In the genomic region with DNA sequence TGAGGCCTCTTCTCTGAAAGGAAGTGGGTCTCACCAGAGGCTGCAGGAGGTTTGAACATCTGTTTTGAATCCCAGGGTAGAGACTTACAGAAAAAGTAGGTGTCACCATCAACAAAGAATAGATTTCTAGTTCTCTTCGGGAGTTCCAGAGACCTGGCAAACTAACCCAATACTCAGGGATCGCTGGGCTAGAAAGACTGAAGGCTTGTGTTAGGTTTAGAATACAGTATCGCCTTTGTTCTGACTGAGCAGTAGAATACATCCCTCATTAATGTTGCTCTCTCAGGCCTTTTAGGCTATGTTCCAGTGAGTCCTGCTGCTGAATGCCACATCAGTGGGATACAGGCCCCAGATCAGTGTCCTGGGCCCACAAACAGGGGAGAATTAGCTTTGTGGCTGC, we compare ENCODE assay signal across 10 cellular contexts. TPM values are rescaled to one million over a fixed set of nuclear protein-coding genes. Genes with fewer than 3 reads are reported as not detected.
DNase-seq lines count a peak whose midpoint lies in the region; ATAC-seq, FAIRE-seq and TF ChIP-seq lines count a peak whose summit lies in the region.
"Had no signal": no experiment of that assay in that cellular context is flagged by ENCODE, and none has a peak within 500 bp of the region (broad histone marks: within the 10 kb centered on the region; RNA-seq: fewer than 3 reads in every experiment).

No MANE protein-coding gene starts in this region.

- no peaks in the 10 kb centered on the region for H3K4me1 Mint-ChIP-seq in activated CD4-positive, alpha-beta T cell treated with anti-CD3 and anti-CD28 coated beads, Interleukin-2, amount 10 ng/mL, durations not matched to agents 7 days and 5 days

- peak overlapping the region; percentile 18 for H3K9ac ChIP-seq in fibroblast of lung (ENCODE audit: insufficient read depth, low read length)

- no peak for TF ChIP-seq POLR2A in A549 (IDR thresholded peaks at IDR 0.05; ENCODE audit: low read length)

- no peak for TF ChIP-seq EP300 in A549 (IDR thresholded peaks at IDR 0.05)

- H3K9me3 ChIP-seq in A549: no peaks in the 10 kb centered on the region
- no peaks in the 10 kb centered on the region for H3K9me3 ChIP-seq in SJCRH30 (replicated peaks)
- H3K9me3 ChIP-seq in fibroblast of lung (ENCODE audit: control insufficient read depth, insufficient read depth, low read depth, low read length): no peaks in the 10 kb centered on the region
- H3K9me3 ChIP-seq: BE2C had no signal

- H4K20me1 ChIP-seq in fibroblast of lung (ENCODE audit: control insufficient read depth, extremely low read depth, insufficient read depth, low read length): no peaks in the 10 kb centered on the region

- DNase-seq in A549 (ENCODE audit: low read depth in 1 of 2, low spot score in 1 of 2) (no peak), SJCRH30 (peak; percentile 57 to 85), fibroblast of lung (ENCODE audit: low read depth in 2 of 2) (peak; percentile 26 to 53), nucleus accumbens (lab: John Stamatoyannopoulos, UW) (peak in 43 of 56 donors; percentile 6 to 79 (median 50)), omental fat pad (ENCODE audit: low spot score) (no peak)
- DNase-seq in activated CD4-positive, alpha-beta T cell treated with anti-CD3 and anti-CD28 coated beads, Interleukin-2, amount 10 ng/mL, durations not matched to agents 7 days and 5 days: no peak
- DNase-seq: activated effector memory CD4-positive, alpha-beta T cell treated with anti-CD3 and anti-CD28 coated beads, Interleukin-2, amount 50 U/mL, for 16 hours; BE2C had no signal

- FAIRE-seq in A549 (lab: Jason Lieb, UNC): no peak

- H3K79me2 ChIP-seq in fibroblast of lung (ENCODE audit: control insufficient read depth, insufficient read depth, low read length): peaks cover 62% of the 10 kb centered on the region

- no peaks in the 10 kb centered on the region for H3K27me3 Mint-ChIP-seq in activated CD4-positive, alpha-beta T cell treated with anti-CD3 and anti-CD28 coated beads, Interleukin-2, amount 10 ng/mL, durations not matched to agents 7 days and 5 days

- H3K4me2 ChIP-seq in A549 (peak overlapping the region; percentile 70), fibroblast of lung (ENCODE audit: extremely low read depth, insufficient read depth, low read length) (peak overlapping the region; percentile 75)

- no peaks in the 10 kb centered on the region for H3K36me3 Mint-ChIP-seq in activated CD4-positive, alpha-beta T cell treated with anti-CD3 and anti-CD28 coated beads, Interleukin-2, amount 10 ng/mL, durations not matched to agents 7 days and 5 days (ENCODE audit: low read depth)

- H3K4me3 Mint-ChIP-seq in activated CD4-positive, alpha-beta T cell treated with anti-CD3 and anti-CD28 coated beads, Interleukin-2, amount 10 ng/mL, durations not matched to agents 7 days and 5 days: no peak overlapping the region

- H3K27ac ChIP-seq in A549: peak overlapping the region; percentile 95 to 96
- peak overlapping the region; percentile 93 for H3K27ac ChIP-seq in SJCRH30
- peak overlapping the region; percentile 88 for H3K27ac ChIP-seq in fibroblast of lung (ENCODE audit: insufficient read depth, low read length)

- H3K4me3 ChIP-seq in A549 (no peak overlapping the region), SJCRH30 (no peak overlapping the region), fibroblast of lung (replicated peaks in 1 of 4; ENCODE audit: control extremely low read depth in 1 of 4, insufficient read depth in 1 of 4, low read depth in 3 of 4, low read length in 4 of 4) (no peak overlapping the region)

- H3K4me1 ChIP-seq in A549 (peaks cover 96% of the 10 kb centered on the region), SJCRH30 (peaks cover 61% of the 10 kb centered on the region), fibroblast of lung (ENCODE audit: control insufficient read depth, extremely low read depth, insufficient read depth, low read length) (peaks cover 53% of the 10 kb centered on the region)
- H3K4me1 ChIP-seq: BE2C had no signal

- POLR2A ChIA-PET in A549 (lab: Yijun Ruan, JAX): interaction anchor here (1.5 to 3.2 kb wide), 4 partner anchors 26 to 36 kb away, joined by 3 to 18 read pairs (median 8); a partner anchor contains a TSS
- POLR2A ChIA-PET in activated CD4-positive, alpha-beta T cell treated with anti-CD3 and anti-CD28 coated beads, Interleukin-2, amount 10 ng/mL, durations not matched to agents 7 days and 5 days (lab: Charles Lee): no interaction called here

- no peak for TF ChIP-seq RAD21 in A549 (conservative IDR thresholded peaks at IDR 0.05 in 1 of 2, IDR thresholded peaks at IDR 0.05 in 1 of 2)

- TF ChIP-seq CTCF in A549 (IDR thresholded peaks at IDR 0.05) (no peak), fibroblast of lung (conservative IDR thresholded peaks at IDR 0.05 in 1 of 2, IDR thresholded peaks at IDR 0.05 in 1 of 2; ENCODE audit: low read depth in 1 of 2, low read length in 2 of 2) (no peak), omental fat pad (IDR thresholded peaks at IDR 0.05) (no peak)

- no peak overlapping the region for H3K27ac Mint-ChIP-seq in activated CD4-positive, alpha-beta T cell treated with anti-CD3 and anti-CD28 coated beads, Interleukin-2, amount 10 ng/mL, durations not matched to agents 7 days and 5 days

- ATAC-seq in A549: no peak
- ATAC-seq in GM18868 (IDR thresholded peaks at IDR 0.05; ENCODE audit: unreplicated experiment): no peak
- no peak for ATAC-seq in omental fat pad (ENCODE audit: low FRiP score)
- no peak for ATAC-seq in GM21515 (IDR thresholded peaks at IDR 0.05; ENCODE audit: unreplicated experiment)

- no peaks in the 10 kb centered on the region for H3K9me3 Mint-ChIP-seq in activated CD4-positive, alpha-beta T cell treated with anti-CD3 and anti-CD28 coated beads, Interleukin-2, amount 10 ng/mL, durations not matched to agents 7 days and 5 days

- WGBS in A549 (ENCODE audit: missing lambda C conversion rate): 40% methylated on average over 3 of the region's 3 CpGs

- no peak overlapping the region for H2AFZ ChIP-seq in fibroblast of lung (ENCODE audit: low read length)

- CTCF ChIA-PET in A549 (lab: Yijun Ruan, JAX): interaction anchor here (0.8 to 10.0 kb wide), 9 partner anchors 14 to 421 kb away, joined by 3 to 146 read pairs (median 5); a partner anchor contains a TSS
- CTCF ChIA-PET in activated CD4-positive, alpha-beta T cell treated with anti-CD3 and anti-CD28 coated beads, Interleukin-2, amount 10 ng/mL, durations not matched to agents 7 days and 5 days (lab: Charles Lee): no interaction called here

- H3K27me3 ChIP-seq in SJCRH30 (no peaks in the 10 kb centered on the region), fibroblast of lung (ENCODE audit: control insufficient read depth, insufficient read depth, low read length) (no peaks in the 10 kb centered on the region)
- H3K27me3 ChIP-seq: BE2C had no signal

- no peaks in the 10 kb centered on the region for H3K36me3 ChIP-seq in SJCRH30
- H3K36me3 ChIP-seq in fibroblast of lung (ENCODE audit: control insufficient read depth, insufficient read depth, low read length): no peaks in the 10 kb centered on the region
- H3K36me3 ChIP-seq: BE2C had no signal

TF ChIP-seq in A549, 52 proteins besides CTCF, POLR2A, EP300 and RAD21:
- TF ChIP-seq POLR2AphosphoS2 (conservative IDR thresholded peaks at IDR 0.05; ENCODE audit: low read length): no peak
- TF ChIP-seq RARB (CRISPR knock-in tag; IDR thresholded peaks at IDR 0.05): no peak
- TF ChIP-seq, protein P1, sequence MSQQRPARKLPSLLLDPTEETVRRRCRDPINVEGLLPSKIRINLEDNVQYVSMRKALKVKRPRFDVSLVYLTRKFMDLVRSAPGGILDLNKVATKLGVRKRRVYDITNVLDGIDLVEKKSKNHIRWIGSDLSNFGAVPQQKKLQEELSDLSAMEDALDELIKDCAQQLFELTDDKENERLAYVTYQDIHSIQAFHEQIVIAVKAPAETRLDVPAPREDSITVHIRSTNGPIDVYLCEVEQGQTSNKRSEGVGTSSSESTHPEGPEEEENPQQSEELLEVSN (IDR thresholded peaks at IDR 0.05; ENCODE audit: borderline replicate concordance, low read depth): no peak

RNA-seq across cellular contexts. Expression of a gene that starts 27.2 kb away (rescaled TPM):
- polyA plus RNA-seq in A549 (2011; rRNA removed) (15.9 and 16.8 TPM in 2 replicates), A549 (2017; fragmentation: RNase III; extraction: RNeasy Plus Mini Kit Qiagen cat#74134 plus additional on column Dnase treatment) (21.0 to 21.6 TPM (median 21.2 TPM) in 3 replicates), fibroblast of lung (14.2 and 14.8 TPM in 2 replicates)
- 17.6 and 25.3 TPM in 2 replicates for polyA plus RNA-seq in A549 (2012; cell fraction: cytosol; rRNA removed)
- polyA plus RNA-seq in A549 (2012; cell fraction: nucleus; rRNA removed): 67.7 and 81.9 TPM in 2 replicates
- polyA minus RNA-seq in A549 (2011; rRNA and poly(A)+ RNA removed): 77.7 and 84.8 TPM in 2 replicates
- 5.3 and 5.6 TPM in 2 replicates for total RNA-seq in SJCRH30 (2014; rRNA removed; shearing (Covaris generic))
- total RNA-seq in fibroblast of lung (10.0 and 15.5 TPM in 2 replicates), omental fat pad (10 to 100 TPM; 12.2 to 23.5 (median 21.1) TPM)
- polyA plus RNA-seq in fibroblast of lung (2012): 16.0 and 18.2 TPM in 2 replicates
- 96.8 and 109 TPM in 2 replicates for polyA minus RNA-seq in fibroblast of lung (ENCODE audit: low replicate concordance)
- total RNA-seq in activated CD4-positive, alpha-beta T cell treated with anti-CD3 and anti-CD28 coated beads, Interleukin-2, amount 10 ng/mL, durations not matched to agents 7 days and 5 days: 1 to 10 TPM; 3.6 to 4.0 TPM

Comparison
In these comparisons a context has a peak if more than half of its experiments do, and no peak if none do; other contexts are left out.
1. DNase-seq: peak in SJCRH30 (2 of 2), fibroblast of lung (2 of 2) and nucleus accumbens (43 of 56); none in A549 (0 of 2), omental fat pad (single experiment) and activated CD4-positive, alpha-beta T cell treated with anti-CD3 and anti-CD28 coated beads, Interleukin-2, amount 10 ng/mL, durations not matched to agents 7 days and 5 days (single experiment).
2. Peak in every context shown above with its lines, with median percentiles within 50 percentile points of each other: H3K27ac ChIP-seq.